Comparison of ENCODE assay signal across 8 cellular contexts in genomic region chr1:181021811-181022434, GRCh38. TPM values are rescaled to one million over a fixed set of nuclear protein-coding genes. Genes with fewer than 3 reads are reported as not detected.
DNase-seq lines count a peak whose midpoint lies in the region; ATAC-seq and TF ChIP-seq lines count a peak whose summit lies in the region.

No MANE protein-coding gene starts in this region.

- peak overlapping the region; percentile 94 for H3K27ac ChIP-seq in HUES64 (ENCODE audit: low read depth, low read length)
- H3K27ac ChIP-seq in thyroid gland = peak overlapping the region; percentile 84 to 91 (median 84)

- CTCF ChIA-PET in Calu3 (lab: Charles Lee) = interaction anchor here (0.6 to 1.7 kb wide), 9 partner anchors 11 to 440 kb away, joined by 3 to 5 read pairs (median 4); partner anchors contain the start of gene XPR1

- peak; percentile 60 for DNase-seq in Calu3
- DNase-seq in SK-N-DZ (ENCODE audit: low spot score) = peak; percentile 44
- peak; percentile 47 to 66 for DNase-seq in activated naive CD4-positive, alpha-beta T cell treated with anti-CD3 and anti-CD28 coated beads, Interleukin-2, amount 50 U/mL, for 72 hours (ENCODE audit: low spot score in 2 of 2)
- peak; percentile 78 for DNase-seq in globus pallidus (ENCODE audit: low spot score)
- DNase-seq in nucleus accumbens (lab: John Stamatoyannopoulos, UW) = peak in 47 of 56 donors; percentile 18 to 70 (median 52)
- peak; percentile 75 to 77 for DNase-seq in thyroid gland

- ATAC-seq in GM21423 (IDR thresholded peaks at IDR 0.05; ENCODE audit: unreplicated experiment) = peak; percentile 34
- ATAC-seq in activated naive CD4-positive, alpha-beta T cell treated with anti-CD3 and anti-CD28 coated beads, Interleukin-2, amount 50 U/mL, for 72 hours = peak; percentile 63 to 70

- TF ChIP-seq POLR2A in thyroid gland (IDR thresholded peaks at IDR 0.05) = peak in 1 of 2 donors; percentile 21

- H3K9me3 Mint-ChIP-seq in Calu3 (ENCODE audit: low read depth, unreplicated experiment) = no peaks in the 10 kb centered on the region
- no peaks in the 10 kb centered on the region for H3K9me3 Mint-ChIP-seq in activated naive CD4-positive, alpha-beta T cell treated with anti-CD3 and anti-CD28 coated beads, Interleukin-2, amount 50 U/mL, for 72 hours

- H3K27me3 ChIP-seq in HUES64 (ENCODE audit: insufficient read depth, low read length) (no peaks in the 10 kb centered on the region), thyroid gland (no peaks in the 10 kb centered on the region)

- H3K36me3 ChIP-seq in HUES64 (ENCODE audit: insufficient read depth, low read length) = 0 out of 2 replicates have a peak, but pooled peaks cover 3% of the 10 kb centered on the region
- H3K36me3 ChIP-seq in thyroid gland = no peaks in the 10 kb centered on the region

- peak overlapping the region; percentile 92 for H3K4me3 Mint-ChIP-seq in Calu3 (ENCODE audit: low read depth, unreplicated experiment)

- H3K36me3 Mint-ChIP-seq in Calu3 (ENCODE audit: insufficient read depth, unreplicated experiment) = peaks cover 26% of the 10 kb centered on the region
- peaks cover 14 to 20% of the 10 kb centered on the region in 2 donors for H3K36me3 Mint-ChIP-seq in activated naive CD4-positive, alpha-beta T cell treated with anti-CD3 and anti-CD28 coated beads, Interleukin-2, amount 50 U/mL, for 72 hours

- TF ChIP-seq CTCF in Calu3 (IDR thresholded peaks at IDR 0.05; ENCODE audit: unreplicated experiment) (no peak), thyroid gland (IDR thresholded peaks at IDR 0.05) (no peak)

- H3K4me1 Mint-ChIP-seq in Calu3 (ENCODE audit: low read depth, unreplicated experiment) = peaks cover 28% of the 10 kb centered on the region

- intact Hi-C loops in Calu3 (cut with micrococcal nuclease; ENCODE audit: unreplicated experiment) (loop anchor here (5.0 kb wide), 1 partner anchor 120 kb away; no protein-coding TSS in a partner anchor), thyroid gland (cut with DNase I) (no loop called here)

- H3K9me3 ChIP-seq in HUES64 (ENCODE audit: insufficient read depth, low read depth, low read length) (no peaks in the 10 kb centered on the region), thyroid gland (no peaks in the 10 kb centered on the region)

- peak overlapping the region; percentile 92 for H3K9ac ChIP-seq in HUES64 (ENCODE audit: low read depth, low read length)

- under 1% methylated on average over 22 of the region's 23 CpGs for WGBS in HUES64
- 0 to 1% methylated on average over 21 to 23 of the region's 23 CpGs for WGBS in thyroid gland, 2 donors

- peaks cover 10% of the 10 kb centered on the region for H3K4me1 ChIP-seq in HUES64 (ENCODE audit: insufficient read depth, low read length)
- H3K4me1 ChIP-seq in thyroid gland = peaks cover 12 to 13% of the 10 kb centered on the region in 2 donors

- peaks cover 37% of the 10 kb centered on the region for H3K27me3 Mint-ChIP-seq in Calu3 (ENCODE audit: unreplicated experiment)

- peak overlapping the region; percentile 94 for H3K4me3 ChIP-seq in HUES64 (ENCODE audit: low read length)
- H3K4me3 ChIP-seq in thyroid gland (replicated peaks in 1 of 3) = peak overlapping the region; percentile 79 to 97 (median 92)

- peak overlapping the region; percentile 100 for H3K27ac Mint-ChIP-seq in Calu3 (ENCODE audit: unreplicated experiment)
- H3K27ac Mint-ChIP-seq in activated naive CD4-positive, alpha-beta T cell treated with anti-CD3 and anti-CD28 coated beads, Interleukin-2, amount 50 U/mL, for 72 hours = peak overlapping the region; percentile 78 to 98

- no TSS peak for BruUV-seq in Calu3 (replicated peaks; lab: Mats Ljungman, UMichigan)

RNA-seq across cellular contexts. Expression of gene STX6, which starts 0.7 kb away (rescaled TPM):
- total RNA-seq in Calu3 (2022) = 28.0 and 30.6 TPM in 2 replicates
- polyA plus RNA-seq in HUES64 (2013, experiment 1 of 2) = 19.3 TPM
- 20.3 TPM for polyA plus RNA-seq in HUES64 (2013, experiment 2 of 2)
- 11.5 and 13.6 TPM in 2 replicates for polyA plus RNA-seq in SK-N-DZ (2014; cell fraction: cytosol; rRNA removed)
- 8.7 and 11.3 TPM in 2 replicates for polyA plus RNA-seq in SK-N-DZ (2014; cell fraction: nucleus; rRNA removed)
- 10 to 100 TPM; 18.7 to 20.3 TPM for total RNA-seq in activated naive CD4-positive, alpha-beta T cell treated with anti-CD3 and anti-CD28 coated beads, Interleukin-2, amount 50 U/mL, for 72 hours
- total RNA-seq in thyroid gland = 10 to 100 TPM; 26.9 to 47.7 (median 37.8) TPM

RNA-seq across cellular contexts. Expression of gene MR1, which starts 11.9 kb away (rescaled TPM):
- total RNA-seq in Calu3 (2022) = 10.0 and 11.3 TPM in 2 replicates
- 0.10 TPM for polyA plus RNA-seq in HUES64 (2013, experiment 1 of 2)
- polyA plus RNA-seq in HUES64 (2013, experiment 2 of 2) = 0.25 TPM
- polyA plus RNA-seq in SK-N-DZ (2014; cell fraction: cytosol; rRNA removed) = 0.07 and 0.42 TPM in 2 replicates
- polyA plus RNA-seq in SK-N-DZ (2014; cell fraction: nucleus; rRNA removed) = 0.05 TPM in 1 of 2 replicates, not detected in the other
- total RNA-seq in activated naive CD4-positive, alpha-beta T cell treated with anti-CD3 and anti-CD28 coated beads, Interleukin-2, amount 50 U/mL, for 72 hours = 10 to 100 TPM; 13.5 to 27.4 TPM
- 10 to 100 TPM; 21.9 to 32.2 (median 25.2) TPM for total RNA-seq in thyroid gland

Comparison
In these comparisons a context has a peak if more than half of its experiments do, and no peak if none do; other contexts are left out.
1. Peak in every context shown above with its lines: DNase-seq, ATAC-seq, H3K4me3 ChIP-seq and H3K27ac ChIP-seq.